In genomic region chr2:155310589-155310988, GRCh38 we compare ENCODE assay signal across 8 cellular contexts.
DNase-seq lines count a peak whose midpoint lies in the region; ATAC-seq and TF ChIP-seq lines count a peak whose summit lies in the region.

No MANE protein-coding gene starts in this region.

- no TSS peak for BruUV-seq in mammary epithelial cell (replicated peaks; lab: Mats Ljungman, UMichigan)

- no peak overlapping the region for H3K9ac ChIP-seq in mammary epithelial cell (ENCODE audit: insufficient read depth, low read length)

- intact Hi-C loops in mammary epithelial cell (cut with micrococcal nuclease): loop anchor here (2.0 to 5.0 kb wide), 3 partner anchors 688 to 908 kb away; no protein-coding TSS in a partner anchor

- no peaks in the 10 kb centered on the region for H3K9me3 Mint-ChIP-seq in T-helper 2 cell treated with Interferon-gamma antibody and Interleukin-4, amounts not matched to agents 5 μg/mL and 100 μg/mL, for 36 hours

- no peak overlapping the region for H3K27ac Mint-ChIP-seq in T-helper 2 cell treated with Interferon-gamma antibody and Interleukin-4, amounts not matched to agents 5 μg/mL and 100 μg/mL, for 36 hours

- no peaks in the 10 kb centered on the region for H3K4me1 Mint-ChIP-seq in T-helper 2 cell treated with Interferon-gamma antibody and Interleukin-4, amounts not matched to agents 5 μg/mL and 100 μg/mL, for 36 hours (ENCODE audit: low read depth)

- H3K36me3 Mint-ChIP-seq in T-helper 2 cell treated with Interferon-gamma antibody and Interleukin-4, amounts not matched to agents 5 μg/mL and 100 μg/mL, for 36 hours (ENCODE audit: low read depth): no peaks in the 10 kb centered on the region

- DNase-seq in GM06990 (ENCODE audit: extremely low read depth, insufficient read length) (no peak), NCI-H2171 (lab: John Stamatoyannopoulos, UW) (peak; percentile 24), mammary epithelial cell (peak; percentile 9), middle frontal gyrus (ENCODE audit: extremely low spot score, low spot score) (peak; percentile 19), right atrium auricular region (ENCODE audit: low spot score) (no peak)
- DNase-seq in T-helper 2 cell treated with Interferon-gamma antibody and Interleukin-4, amounts not matched to agents 5 μg/mL and 100 μg/mL, for 36 hours (ENCODE audit: low spot score): no peak
- DNase-seq in activated CD4-positive, alpha-beta T cell treated with anti-CD3 and anti-CD28 coated beads for 4 hours: no peak

- H3K27ac ChIP-seq in mammary epithelial cell (ENCODE audit: insufficient read depth, low read depth, low read length): no peak overlapping the region
- H3K27ac ChIP-seq in right atrium auricular region: no peak overlapping the region

- ATAC-seq in HG02610 (IDR thresholded peaks at IDR 0.05; ENCODE audit: unreplicated experiment): peak; percentile 39

- no peak overlapping the region for H3K4me3 ChIP-seq in GM06990 (replicated peaks; ENCODE audit: low read depth, low read length)
- no peak overlapping the region for H3K4me3 ChIP-seq in mammary epithelial cell (replicated peaks in 1 of 3; ENCODE audit: insufficient read depth in 1 of 3, low read depth in 2 of 3, low read length in 3 of 3)
- no peak overlapping the region for H3K4me3 ChIP-seq in right atrium auricular region

- no peaks in the 10 kb centered on the region for H3K27me3 ChIP-seq in GM06990 (replicated peaks; ENCODE audit: control insufficient read depth, insufficient read depth, low read length)
- no peaks in the 10 kb centered on the region for H3K27me3 ChIP-seq in mammary epithelial cell (ENCODE audit: insufficient read depth, low read length)
- no peaks in the 10 kb centered on the region for H3K27me3 ChIP-seq in right atrium auricular region

- H3K4me1 ChIP-seq in mammary epithelial cell (ENCODE audit: insufficient read depth, low read length) (no peaks in the 10 kb centered on the region), right atrium auricular region (no peaks in the 10 kb centered on the region)

- no peak overlapping the region for H2AFZ ChIP-seq in mammary epithelial cell (ENCODE audit: low read depth, low read length)

- in situ Hi-C loops in mammary epithelial cell (cut with MboI; ENCODE audit: low sequenced_read_pairs in 2 of 2): no loop called here

- dilution Hi-C loops in mammary epithelial cell (cut with HindIII; ENCODE audit: low sequenced_read_pairs): no loop called here

- 2% methylated on average over 3 of the region's 3 CpGs for WGBS in mammary epithelial cell (ENCODE audit: low coverage, missing lambda C conversion rate)

- H4K20me1 ChIP-seq in mammary epithelial cell (ENCODE audit: insufficient read depth, low read length): no peaks in the 10 kb centered on the region

- H3K4me2 ChIP-seq in mammary epithelial cell (ENCODE audit: insufficient read depth, low read depth, low read length): no peak overlapping the region

- no peaks in the 10 kb centered on the region for H3K27me3 Mint-ChIP-seq in T-helper 2 cell treated with Interferon-gamma antibody and Interleukin-4, amounts not matched to agents 5 μg/mL and 100 μg/mL, for 36 hours (ENCODE audit: low read depth)

- peak; percentile 42 for TF ChIP-seq CTCF in GM06990 (IDR thresholded peaks at IDR 0.05; ENCODE audit: insufficient read depth, low read length, poor library complexity, severe bottlenecking)
- TF ChIP-seq CTCF in mammary epithelial cell (conservative IDR thresholded peaks at IDR 0.05 in 1 of 2, IDR thresholded peaks at IDR 0.05 in 1 of 2; ENCODE audit: extremely low read depth in 1 of 2, insufficient read depth in 1 of 2, low read depth in 1 of 2, low read length in 2 of 2): peak; percentile 40 to 50
- peak in 1 of 2 donors; percentile 60 for TF ChIP-seq CTCF in right atrium auricular region (IDR thresholded peaks at IDR 0.05)

- CTCF ChIA-PET in mammary epithelial cell (lab: Charles Lee; ENCODE audit: low non-redundant PET): interaction anchor here (0.6 to 1.0 kb wide), 2 partner anchors 412 to 687 kb away, joined by 3 to 4 read pairs; no protein-coding TSS in a partner anchor

- H3K9me3 ChIP-seq in mammary epithelial cell (replicated peaks; ENCODE audit: insufficient read depth, low read length): no peaks in the 10 kb centered on the region
- no peaks in the 10 kb centered on the region for H3K9me3 ChIP-seq in right atrium auricular region

- no peaks in the 10 kb centered on the region for H3K79me2 ChIP-seq in mammary epithelial cell (ENCODE audit: insufficient read depth, low read length)

- H3K36me3 ChIP-seq in GM06990 (ENCODE audit: control insufficient read depth, insufficient read depth, low read length) (no peaks in the 10 kb centered on the region), mammary epithelial cell (ENCODE audit: insufficient read depth, low read length) (no peaks in the 10 kb centered on the region), right atrium auricular region (no peaks in the 10 kb centered on the region)

- H3K4me3 Mint-ChIP-seq in T-helper 2 cell treated with Interferon-gamma antibody and Interleukin-4, amounts not matched to agents 5 μg/mL and 100 μg/mL, for 36 hours: no peak overlapping the region

Comparison
In these comparisons a context has a peak if more than half of its experiments do, and no peak if none do; other contexts are left out.
1. DNase-seq: peak in NCI-H2171 (single experiment), mammary epithelial cell (single experiment) and middle frontal gyrus (single experiment); none in GM06990 (single experiment), T-helper 2 cell treated with Interferon-gamma antibody and Interleukin-4, amounts not matched to agents 5 μg/mL and 100 μg/mL, for 36 hours (single experiment), activated CD4-positive, alpha-beta T cell treated with anti-CD3 and anti-CD28 coated beads for 4 hours (0 of 2) and right atrium auricular region (single experiment).